Comparison of ENCODE assay signal across 8 cellular contexts in the genomic region with DNA sequence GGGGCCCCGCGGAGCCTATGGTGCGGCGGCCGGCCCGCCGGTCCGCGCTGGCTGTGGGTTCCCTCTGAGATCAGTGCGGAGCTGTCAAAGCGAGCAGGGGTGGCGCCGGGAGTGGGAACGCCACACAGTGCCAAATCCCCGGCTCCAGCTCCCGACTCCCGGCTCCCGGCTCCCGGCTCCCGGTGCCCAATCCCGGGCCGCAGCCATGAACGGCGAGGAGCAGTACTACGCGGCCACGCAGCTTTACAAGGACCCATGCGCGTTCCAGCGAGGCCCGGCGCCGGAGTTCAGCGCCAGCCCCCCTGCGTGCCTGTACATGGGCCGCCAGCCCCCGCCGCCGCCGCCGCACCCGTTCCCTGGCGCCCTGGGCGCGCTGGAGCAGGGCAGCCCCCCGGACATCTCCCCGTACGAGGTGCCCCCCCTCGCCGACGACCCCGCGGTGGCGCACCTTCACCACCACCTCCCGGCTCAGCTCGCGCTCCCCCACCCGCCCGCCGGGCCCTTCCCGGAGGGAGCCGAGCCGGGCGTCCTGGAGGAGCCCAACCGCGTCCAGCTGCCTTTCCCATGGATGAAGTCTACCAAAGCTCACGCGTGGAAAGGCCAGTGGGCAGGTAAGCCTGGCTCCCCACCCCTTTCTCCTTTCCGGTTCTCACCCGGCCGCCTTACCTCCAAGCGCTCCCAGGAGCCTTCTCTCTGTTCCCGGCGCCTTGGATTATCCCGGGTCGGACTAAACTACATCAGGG. TPM values are rescaled to one million over a fixed set of nuclear protein-coding genes. Genes with fewer than 3 reads are reported as not detected.
DNase-seq lines count a peak whose midpoint lies in the region; TF ChIP-seq lines count a peak whose summit lies in the region.
"Had no signal": no experiment of that assay in that cellular context is flagged by ENCODE, and none has a peak within 500 bp of the region (broad histone marks: within the 10 kb centered on the region; RNA-seq: fewer than 3 reads in every experiment).

PDX1 (plus strand) TSS at position 67 of the 743 bp plus-strand sequence; CDS start at position 206, 139 bp downstream.

- peak within 1 kb of the TSS; percentile 10 for H4K8ac ChIP-seq in neuronal stem cell (ENCODE audit: low read depth, low read length)

- peak within 1 kb of the TSS; percentile 77 for H3K23ac ChIP-seq in neuronal stem cell (ENCODE audit: low read depth, low read length, poor library complexity)

- no peaks in the 10 kb centered on the region for H3K36me3 ChIP-seq in Loucy (ENCODE audit: insufficient read depth, low read length)
- peaks cover 24% of the 10 kb centered on the region for H3K36me3 ChIP-seq in endocrine pancreas (ENCODE audit: control insufficient read depth, insufficient read depth, low read length)
- no peaks in the 10 kb centered on the region for H3K36me3 ChIP-seq in neuronal stem cell (replicated peaks in 1 of 2; ENCODE audit: control insufficient read depth in 2 of 2, insufficient read depth in 2 of 2, low read length in 2 of 2)
- H3K36me3 ChIP-seq: neutrophil had no signal

- H3K4me3 ChIP-seq in GM12865 (ENCODE audit: low read depth, low read length) (peak within 1 kb of the TSS; percentile 33), Loucy (ENCODE audit: low read length, poor library complexity, severe bottlenecking) (peak within 1 kb of the TSS; percentile 78), endocrine pancreas (ENCODE audit: control insufficient read depth, insufficient read depth, low read length) (peak within 1 kb of the TSS; percentile 49), neuronal stem cell (ENCODE audit: low read length in 2 of 2) (peak within 1 kb of the TSS in 1 of 2 donors; percentile 11)

- no peak within 1 kb of the TSS for H3K27ac ChIP-seq in neuronal stem cell (replicated peaks; ENCODE audit: low read length)
- H3K27ac ChIP-seq: neutrophil had no signal

- no peak within 1 kb of the TSS for H2BK120ac ChIP-seq in neuronal stem cell (ENCODE audit: low read depth, low read length)

- H3F3A ChIP-seq in Loucy (ENCODE audit: low read depth) = no peaks in the 10 kb centered on the region

- peaks cover 9% of the 10 kb centered on the region; the same call in 1 of the 2 replicates for H3K79me2 ChIP-seq in Loucy (ENCODE audit: insufficient read depth, low read length)

- DNase-seq in GM12865 (ENCODE audit: low read depth) = no peak
- DNase-seq in neuronal stem cell (ENCODE audit: low spot score) = peak; percentile 48
- no peak for DNase-seq in pons (ENCODE audit: low spot score)
- no peak for DNase-seq in GM20000 (ENCODE audit: low spot score)
- no peak for DNase-seq in AG08396 (ENCODE audit: low spot score)

- no peak within 1 kb of the TSS for H3K4ac ChIP-seq in neuronal stem cell (ENCODE audit: low read length)

- no peaks in the 10 kb centered on the region for H4K20me1 ChIP-seq in Loucy (ENCODE audit: insufficient read depth, low read length, poor library complexity, severe bottlenecking)

- H3K79me1 ChIP-seq in neuronal stem cell (ENCODE audit: low read depth, low read length) = no peaks in the 10 kb centered on the region

- no peak within 1 kb of the TSS for H2BK5ac ChIP-seq in neuronal stem cell (ENCODE audit: low read length)

- H3K9me2 ChIP-seq in Loucy (replicated peaks; ENCODE audit: low read depth, low read length) = no peaks in the 10 kb centered on the region

- H3K14ac ChIP-seq in neuronal stem cell (ENCODE audit: low read length) = peak within 1 kb of the TSS; percentile 15

- H2AFZ ChIP-seq in Loucy (ENCODE audit: low read length) (peak within 1 kb of the TSS; percentile 47), neuronal stem cell (ENCODE audit: low read length) (peak within 1 kb of the TSS; percentile 91)

- H3K27me3 ChIP-seq in Loucy (ENCODE audit: insufficient read depth, low read length, poor library complexity, severe bottlenecking) (peaks cover 7% of the 10 kb centered on the region), endocrine pancreas (ENCODE audit: control insufficient read depth, insufficient read depth, low read length) (no peaks in the 10 kb centered on the region), neuronal stem cell (ENCODE audit: control insufficient read depth in 3 of 3, insufficient read depth in 3 of 3, low read depth in 1 of 3, low read length in 3 of 3) (peaks cover 66 to 98% (median 98%) of the 10 kb centered on the region in 3 experiments)

- H3K4me2 ChIP-seq in Loucy (ENCODE audit: low read depth, low read length, poor library complexity, severe bottlenecking) (peak within 1 kb of the TSS; percentile 71), neuronal stem cell (ENCODE audit: insufficient read depth, low read length, poor library complexity, severe bottlenecking) (peak within 1 kb of the TSS; percentile 48)

- H3K9me3 ChIP-seq in Loucy (ENCODE audit: insufficient read depth, low read depth, low read length) (no peaks in the 10 kb centered on the region), endocrine pancreas (ENCODE audit: control insufficient read depth, low read length) (no peaks in the 10 kb centered on the region), neuronal stem cell (replicated peaks in 1 of 2; ENCODE audit: control insufficient read depth in 2 of 2, insufficient read depth in 1 of 2, low read depth in 1 of 2, low read length in 2 of 2) (peaks cover 0 to 8% of the 10 kb centered on the region in 2 donors)
- H3K9me3 ChIP-seq: neutrophil had no signal

- no peak within 1 kb of the TSS for H2BK15ac ChIP-seq in neuronal stem cell (ENCODE audit: low read length)

- H2AK5ac ChIP-seq in neuronal stem cell (ENCODE audit: low read depth, low read length) = no peak within 1 kb of the TSS

- no peak within 1 kb of the TSS for H2BK12ac ChIP-seq in neuronal stem cell (ENCODE audit: low read length)

- peak within 1 kb of the TSS; percentile 41 for H3K18ac ChIP-seq in neuronal stem cell (ENCODE audit: low read length)

- no peak within 1 kb of the TSS for H4K91ac ChIP-seq in neuronal stem cell (ENCODE audit: low read depth, low read length, poor library complexity)

- H3K9ac ChIP-seq in Loucy (ENCODE audit: low read depth, low read length, poor library complexity, severe bottlenecking) (peak within 1 kb of the TSS; percentile 70), endocrine pancreas (ENCODE audit: control insufficient read depth, insufficient read depth, low read length) (peak within 1 kb of the TSS; percentile 89), neuronal stem cell (ENCODE audit: low read depth, low read length, poor library complexity) (no peak within 1 kb of the TSS)

- WGBS in neuronal stem cell (ENCODE audit: extremely low coverage in 2 of 2, insufficient read length in 2 of 2, insufficient replicate concordance in 1 of 2), 2 donors = no CpG with 5 or more reads among the region's 76 CpGs

- H3K4me1 ChIP-seq in Loucy (ENCODE audit: insufficient read depth, low read length, poor library complexity, severe bottlenecking) = no peaks in the 10 kb centered on the region
- no peaks in the 10 kb centered on the region for H3K4me1 ChIP-seq in endocrine pancreas (ENCODE audit: control insufficient read depth, insufficient read depth, low read length)
- peaks cover 2 to 6% of the 10 kb centered on the region in 2 donors for H3K4me1 ChIP-seq in neuronal stem cell (ENCODE audit: control insufficient read depth in 2 of 2, insufficient read depth in 1 of 2, low read depth in 1 of 2, low read length in 2 of 2)

- TF ChIP-seq CTCF in GM12865 (IDR thresholded peaks at IDR 0.05; ENCODE audit: insufficient read depth, low read depth, low read length, missing control alignments) (no peak), Loucy (conservative IDR thresholded peaks at IDR 0.05; ENCODE audit: low read length) (no peak), GM20000 (IDR thresholded peaks at IDR 0.05; ENCODE audit: extremely low read depth, missing control alignments) (no peak)

RNA-seq across cellular contexts. Expression of gene PDX1, which starts in this region (rescaled TPM):
- not detected for polyA plus RNA-seq in neuronal stem cell (2013, experiment 1 of 2)
- not detected for polyA plus RNA-seq in neuronal stem cell (2013, experiment 2 of 2)
